Comparison of ENCODE assay signal across 8 cellular contexts in the genomic region with DNA sequence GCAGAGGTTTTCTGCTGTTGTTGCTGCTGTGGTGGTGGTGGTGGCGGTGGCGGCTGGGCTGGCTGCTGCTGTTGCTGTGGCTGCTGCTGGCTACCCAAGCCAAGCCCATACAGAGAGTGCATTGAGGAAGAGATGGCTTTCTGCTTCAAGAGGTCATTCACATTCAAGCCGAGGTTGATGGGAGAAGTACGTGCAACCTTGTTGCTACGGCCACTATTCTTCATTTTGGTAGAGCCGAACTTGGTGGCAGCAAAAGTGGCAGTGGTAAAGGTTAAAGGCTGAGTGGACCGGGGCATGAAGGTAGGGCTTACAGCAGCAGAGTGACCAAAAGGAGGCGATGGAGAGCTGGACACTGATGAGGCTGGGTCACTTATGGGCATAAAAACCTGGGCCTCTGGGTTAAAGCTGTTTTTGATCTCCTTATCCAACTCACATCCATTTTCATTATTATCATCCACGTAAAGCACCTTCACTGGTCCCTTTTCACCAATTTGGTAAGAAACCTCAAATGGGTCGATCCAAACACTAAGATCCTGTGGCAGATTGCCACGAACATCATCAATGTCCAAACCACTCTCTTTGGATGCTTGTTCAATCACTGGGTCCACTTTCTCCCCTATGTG. TPM values are rescaled to one million over a fixed set of nuclear protein-coding genes. Genes with fewer than 3 reads are reported as not detected.
A peak's percentile ranks its signal among the peaks of the same experiment; 100 is the strongest.
DNase-seq lines count a peak whose midpoint lies in the region; ATAC-seq and TF ChIP-seq lines count a peak whose summit lies in the region.

No MANE protein-coding gene starts in this region.

- no peaks in the 10 kb centered on the region for H3K9me3 Mint-ChIP-seq in activated CD4-positive, alpha-beta T cell treated with anti-CD3 and anti-CD28 coated beads for 36 hours (ENCODE audit: low read depth)
- no peaks in the 10 kb centered on the region for H3K9me3 Mint-ChIP-seq in stimulated activated effector memory CD8-positive, alpha-beta T cell treated with anti-CD3 and anti-CD28 coated beads, Interleukin-12 subunit alpha, Interleukin-12 subunit beta, amount 100 ng/mL, for 72 hours

- no peak overlapping the region for H3K27ac Mint-ChIP-seq in activated CD4-positive, alpha-beta T cell treated with anti-CD3 and anti-CD28 coated beads for 36 hours
- H3K27ac Mint-ChIP-seq in stimulated activated effector memory CD8-positive, alpha-beta T cell treated with anti-CD3 and anti-CD28 coated beads, Interleukin-12 subunit alpha, Interleukin-12 subunit beta, amount 100 ng/mL, for 72 hours: peak overlapping the region; percentile 27

- H3K36me3 Mint-ChIP-seq in activated CD4-positive, alpha-beta T cell treated with anti-CD3 and anti-CD28 coated beads for 36 hours (ENCODE audit: low read depth): peaks cover 21% of the 10 kb centered on the region
- peaks cover 70% of the 10 kb centered on the region for H3K36me3 Mint-ChIP-seq in stimulated activated effector memory CD8-positive, alpha-beta T cell treated with anti-CD3 and anti-CD28 coated beads, Interleukin-12 subunit alpha, Interleukin-12 subunit beta, amount 100 ng/mL, for 72 hours

- H3K27me3 ChIP-seq in brain microvascular endothelial cell (replicated peaks): no peaks in the 10 kb centered on the region

- H3K27me3 Mint-ChIP-seq in activated CD4-positive, alpha-beta T cell treated with anti-CD3 and anti-CD28 coated beads for 36 hours: no peaks in the 10 kb centered on the region

- no peak overlapping the region for H3K27ac ChIP-seq in brain microvascular endothelial cell

- H3K4me3 Mint-ChIP-seq in activated CD4-positive, alpha-beta T cell treated with anti-CD3 and anti-CD28 coated beads for 36 hours: peak overlapping the region; percentile 96
- peak overlapping the region; percentile 87 for H3K4me3 Mint-ChIP-seq in stimulated activated effector memory CD8-positive, alpha-beta T cell treated with anti-CD3 and anti-CD28 coated beads, Interleukin-12 subunit alpha, Interleukin-12 subunit beta, amount 100 ng/mL, for 72 hours

- peak; percentile 76 for TF ChIP-seq CTCF in brain microvascular endothelial cell (IDR thresholded peaks at IDR 0.05; ENCODE audit: low read depth, low read length, missing control alignments)

- no peak overlapping the region for H3K4me3 ChIP-seq in brain microvascular endothelial cell (ENCODE audit: low read depth, low read length)

- intact Hi-C loops in activated CD4-positive, alpha-beta T cell treated with anti-CD3 and anti-CD28 coated beads for 36 hours (cut with DNase I, micrococcal nuclease): loop anchor here in 1 of 2 experiments (1.0 kb wide), 2 partner anchors 87 to 93 kb away; no protein-coding TSS in a partner anchor

- H3K4me1 Mint-ChIP-seq in activated CD4-positive, alpha-beta T cell treated with anti-CD3 and anti-CD28 coated beads for 36 hours: peaks cover 33% of the 10 kb centered on the region
- peaks cover 42% of the 10 kb centered on the region for H3K4me1 Mint-ChIP-seq in stimulated activated effector memory CD8-positive, alpha-beta T cell treated with anti-CD3 and anti-CD28 coated beads, Interleukin-12 subunit alpha, Interleukin-12 subunit beta, amount 100 ng/mL, for 72 hours

- POLR2A ChIA-PET in activated CD4-positive, alpha-beta T cell treated with anti-CD3 and anti-CD28 coated beads for 36 hours (lab: Charles Lee): interaction anchor here (0.7 to 1.0 kb wide), 3 partner anchors 11 to 694 kb away, joined by 3 to 8 read pairs (median 6); no protein-coding TSS in a partner anchor

- CTCF ChIA-PET in activated CD4-positive, alpha-beta T cell treated with anti-CD3 and anti-CD28 coated beads for 36 hours (lab: Charles Lee): interaction anchor here (0.6 to 7.2 kb wide), 20 partner anchors 9 to 253 kb away, joined by 3 to 60 read pairs (median 4); no protein-coding TSS in a partner anchor

- no peak for ATAC-seq in activated CD4-positive, alpha-beta T cell treated with anti-CD3 and anti-CD28 coated beads for 36 hours
- ATAC-seq in stimulated activated effector memory CD8-positive, alpha-beta T cell treated with anti-CD3 and anti-CD28 coated beads, Interleukin-12 subunit alpha, Interleukin-12 subunit beta, amount 100 ng/mL, for 72 hours: no peak
- no peak for ATAC-seq in HG03520 (IDR thresholded peaks at IDR 0.05; ENCODE audit: unreplicated experiment)
- no peak for ATAC-seq in GM18909 (IDR thresholded peaks at IDR 0.05; ENCODE audit: poor library complexity, unreplicated experiment)

- peak; percentile 70 for DNase-seq in activated CD4-positive, alpha-beta T cell treated with anti-CD3 and anti-CD28 coated beads for 36 hours
- no peak for DNase-seq in activated CD4-positive, alpha-beta T cell treated with anti-CD3 and anti-CD28 coated beads, Interleukin-2, amount 50 U/mL, for 4 hours
- peak; percentile 9 to 19 for DNase-seq in NOMO-1 (lab: John Stamatoyannopoulos, UW; ENCODE audit: unreplicated experiment in 2 of 2)
- DNase-seq in brain microvascular endothelial cell: no peak
- DNase-seq in left kidney (ENCODE audit: low read depth, low spot score): peak; percentile 63
- DNase-seq in stimulated activated effector memory CD8-positive, alpha-beta T cell treated with anti-CD3 and anti-CD28 coated beads, Interleukin-12 subunit alpha, Interleukin-12 subunit beta, amount 100 ng/mL, for 72 hours (ENCODE audit: low spot score in 2 of 2): peak in 1 of 2 donors; percentile 76

- peaks cover 9% of the 10 kb centered on the region for H3K36me3 ChIP-seq in brain microvascular endothelial cell (replicated peaks)

- in situ Hi-C loops in brain microvascular endothelial cell (cut with HindIII; ENCODE audit: low pct_ligation_motif_present, low sequenced_read_pairs): no loop called here

RNA-seq across cellular contexts. Expression of gene TOB1, which starts 2.8 kb away (rescaled TPM):
- 10 to 100 TPM; 31.3 to 43.0 TPM for total RNA-seq in activated CD4-positive, alpha-beta T cell treated with anti-CD3 and anti-CD28 coated beads for 36 hours

RNA-seq across cellular contexts. Expression of gene WFIKKN2, which starts 27.9 kb away (rescaled TPM):
- not detected for total RNA-seq in activated CD4-positive, alpha-beta T cell treated with anti-CD3 and anti-CD28 coated beads for 36 hours

Comparison
In these comparisons a context has a peak if more than half of its experiments do, and no peak if none do; other contexts are left out.
1. DNase-seq: peak in activated CD4-positive, alpha-beta T cell treated with anti-CD3 and anti-CD28 coated beads for 36 hours (single experiment), NOMO-1 (2 of 2) and left kidney (single experiment); none in activated CD4-positive, alpha-beta T cell treated with anti-CD3 and anti-CD28 coated beads, Interleukin-2, amount 50 U/mL, for 4 hours (0 of 2) and brain microvascular endothelial cell (single experiment).